Comparison of ENCODE assay signal across 8 cellular contexts in the genomic region with DNA sequence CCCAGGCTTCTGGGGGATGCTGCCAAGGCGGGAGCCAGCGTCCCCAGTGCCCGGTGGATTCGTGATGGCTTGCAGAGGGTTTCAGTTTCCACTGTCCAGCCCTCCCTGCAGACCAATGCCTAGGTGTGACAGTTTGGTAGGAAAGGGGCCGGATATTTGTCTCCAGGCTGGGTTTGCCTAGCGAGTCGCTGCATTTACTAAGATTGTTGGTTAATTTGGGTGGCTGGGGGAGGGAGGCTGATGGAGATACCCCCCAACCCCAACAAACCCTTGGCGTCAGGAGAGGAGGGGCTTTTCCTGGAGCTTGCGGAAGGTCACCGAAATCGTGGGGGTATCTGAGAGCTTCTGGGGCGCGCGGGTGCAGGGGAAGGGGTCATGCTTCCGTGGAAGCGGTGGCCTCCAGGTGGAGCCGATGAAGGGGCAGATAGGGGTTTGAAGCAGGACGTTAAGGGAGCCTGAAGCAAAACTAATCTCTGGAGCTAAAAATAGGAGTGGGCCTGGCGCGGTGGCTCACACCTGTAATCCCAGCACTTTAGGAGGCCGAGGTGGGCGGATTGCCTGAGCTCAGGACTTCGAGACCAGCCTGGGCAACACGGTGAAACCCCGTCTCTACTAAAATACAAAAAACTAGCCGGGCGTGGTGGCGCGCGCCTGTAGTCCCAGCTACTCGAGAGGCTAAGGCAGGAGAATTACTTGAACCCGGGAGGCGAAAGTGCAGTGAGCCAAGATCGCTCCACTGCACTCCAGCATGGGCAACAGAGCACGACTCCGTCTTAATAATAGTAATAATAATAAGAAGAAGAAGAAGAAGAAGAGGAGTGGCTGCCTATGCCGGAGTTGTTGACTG.
DNase-seq lines count a peak whose midpoint lies in the region; ATAC-seq and TF ChIP-seq lines count a peak whose summit lies in the region.

No MANE protein-coding gene starts in this region.

- H3K36me3 ChIP-seq in neuron (ENCODE audit: insufficient read depth, low read length), result peaks cover 3% of the 10 kb centered on the region

- H3K27ac ChIP-seq in C4-2B, result peak overlapping the region; percentile 87

- ATAC-seq in GM19463 (IDR thresholded peaks at IDR 0.05; ENCODE audit: unreplicated experiment) (no peak), GM21390 (IDR thresholded peaks at IDR 0.05; ENCODE audit: unreplicated experiment) (no peak)

- H3K27me3 ChIP-seq in neuron (ENCODE audit: insufficient read depth, low read length), result no peaks in the 10 kb centered on the region

- TF ChIP-seq CTCF in C4-2B (conservative IDR thresholded peaks at IDR 0.05) (no peak), epithelial cell of esophagus (IDR thresholded peaks at IDR 0.05; ENCODE audit: insufficient read depth, low read depth, low read length, missing control alignments) (no peak)

- peak overlapping the region; percentile 79 for H2AFZ ChIP-seq in neuron (ENCODE audit: low read depth, low read length)

- DNase-seq in NCI-H2227 treated with DMSO at 0.1 percent for 48 hours (lab: John Stamatoyannopoulos, UW) (peak; percentile 21), epithelial cell of esophagus (ENCODE audit: low read depth) (no peak), HUDEP-2 (lab: John Stamatoyannopoulos, UW; ENCODE audit: unreplicated experiment in 76 of 76) (no peak), NCI-H1417 (lab: John Stamatoyannopoulos, UW) (no peak)

- H3K4me3 ChIP-seq in epithelial cell of esophagus (ENCODE audit: low read length), result peak overlapping the region; percentile 74
- peak overlapping the region; percentile 81 for H3K4me3 ChIP-seq in neuron (ENCODE audit: low read length)

- H3K9me3 ChIP-seq in neuron (ENCODE audit: low read length), result no peaks in the 10 kb centered on the region

- peaks cover 17% of the 10 kb centered on the region for H3K4me1 ChIP-seq in neuron (ENCODE audit: insufficient read depth, low read length)
